Comparison of ENCODE assay signal across 21 cellular contexts in the genomic region with DNA sequence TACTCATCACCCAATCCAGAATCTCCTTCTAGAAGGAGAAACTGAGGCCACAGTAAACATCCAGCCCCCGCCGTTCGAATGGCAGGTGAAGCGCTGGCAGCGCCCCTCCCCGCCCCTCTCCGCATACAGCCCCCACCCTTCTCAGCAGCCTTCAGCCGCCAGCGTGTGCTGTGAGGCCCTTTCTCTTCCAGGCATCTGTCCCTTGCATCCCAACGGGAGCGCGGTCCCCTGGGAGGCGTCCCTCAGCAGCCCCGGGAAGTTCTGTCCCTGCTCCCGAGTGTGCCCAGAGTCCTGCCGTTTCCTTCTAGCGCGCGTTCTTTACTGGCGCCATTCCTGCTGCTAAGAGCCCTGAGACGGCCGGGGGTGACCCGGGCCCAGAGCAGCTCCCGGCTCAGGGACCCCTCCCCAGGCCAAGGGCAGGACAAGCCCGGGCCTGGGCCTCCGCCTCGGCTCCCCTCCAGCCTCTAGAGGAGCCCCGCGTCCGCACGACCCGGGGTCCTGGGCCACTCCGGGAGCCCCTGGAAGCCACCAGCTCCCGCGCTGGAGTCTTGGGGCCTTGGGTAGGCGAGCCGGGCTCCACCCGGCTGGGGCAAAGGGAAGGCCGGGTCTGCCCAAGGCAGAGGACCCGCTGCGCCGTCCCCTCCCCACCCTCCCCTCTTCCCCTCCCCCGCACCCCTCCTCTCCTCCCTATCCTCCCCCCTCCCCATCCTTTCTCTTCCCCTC.
DNase-seq lines count a peak whose midpoint lies in the region; ATAC-seq and TF ChIP-seq lines count a peak whose summit lies in the region.
"Had no signal": no experiment of that assay in that cellular context is flagged by ENCODE, and none has a peak within 500 bp of the region (broad histone marks: within the 10 kb centered on the region; RNA-seq: fewer than 3 reads in every experiment).

No MANE protein-coding gene starts in this region.

- H3K27ac Mint-ChIP-seq in nephron: no peak overlapping the region
- H3K27ac Mint-ChIP-seq: activated CD4-positive, alpha-beta memory T cell treated with anti-CD3 and anti-CD28 coated beads for 36 hours; activated naive CD8-positive, alpha-beta T cell treated with anti-CD3 and anti-CD28 coated beads, Interleukin-2, amount 50 U/mL, for 24 hours; T-helper 17 cell had no signal

- ATAC-seq in HG02884 (IDR thresholded peaks at IDR 0.05; ENCODE audit: unreplicated experiment): no peak

- no peaks in the 10 kb centered on the region for H3K36me3 ChIP-seq in smooth muscle cell (ENCODE audit: low read depth)
- H3K36me3 ChIP-seq: Peyer's patch, prostate gland had no signal

- peaks cover 83% of the 10 kb centered on the region for H3K27me3 Mint-ChIP-seq in nephron (ENCODE audit: low read depth)

- H3K4me3 ChIP-seq in smooth muscle cell: no peak overlapping the region
- H3K4me3 ChIP-seq: GM12878 had no signal

- no peaks in the 10 kb centered on the region for H4K20me1 ChIP-seq in smooth muscle cell (ENCODE audit: low read depth)

- no peaks in the 10 kb centered on the region for H3K36me3 Mint-ChIP-seq in nephron (ENCODE audit: low read depth)
- H3K36me3 Mint-ChIP-seq: activated CD4-positive, alpha-beta memory T cell treated with anti-CD3 and anti-CD28 coated beads for 36 hours had no signal

- no peaks in the 10 kb centered on the region for H3K9me3 ChIP-seq in smooth muscle cell (replicated peaks; ENCODE audit: low read depth)
- H3K9me3 ChIP-seq: Peyer's patch, prostate gland had no signal

- peak overlapping the region in 2 of 3 experiments; percentile 4 to 45 for H3K4me3 Mint-ChIP-seq in nephron
- H3K4me3 Mint-ChIP-seq: activated CD4-positive, alpha-beta memory T cell treated with anti-CD3 and anti-CD28 coated beads for 36 hours; activated naive CD8-positive, alpha-beta T cell treated with anti-CD3 and anti-CD28 coated beads, Interleukin-2, amount 50 U/mL, for 24 hours; T-helper 17 cell had no signal

- no peak overlapping the region for H3K27ac ChIP-seq in smooth muscle cell (ENCODE audit: low read depth)
- H3K27ac ChIP-seq: C4-2B, Peyer's patch, prostate gland had no signal

- no peaks in the 10 kb centered on the region for H3K79me2 ChIP-seq in smooth muscle cell (ENCODE audit: low read depth)

- H3K9me3 Mint-ChIP-seq in nephron: no peaks in the 10 kb centered on the region
- H3K9me3 Mint-ChIP-seq: activated CD4-positive, alpha-beta memory T cell treated with anti-CD3 and anti-CD28 coated beads for 36 hours; activated naive CD8-positive, alpha-beta T cell treated with anti-CD3 and anti-CD28 coated beads, Interleukin-2, amount 50 U/mL, for 24 hours had no signal

- WGBS in smooth muscle cell (ENCODE audit: low lambda C conversion rate): 53% methylated on average over 32 of the region's 43 CpGs

- TF ChIP-seq CTCF in nephron (IDR thresholded peaks at IDR 0.05; ENCODE audit: unreplicated experiment in 3 of 3) (no peak), smooth muscle cell (IDR thresholded peaks at IDR 0.05; ENCODE audit: borderline replicate concordance, insufficient read depth, poor library complexity, severe bottlenecking) (no peak)

- peaks cover 89% of the 10 kb centered on the region for H3K27me3 ChIP-seq in smooth muscle cell (ENCODE audit: low read depth)
- H3K27me3 ChIP-seq: Peyer's patch had no signal

- H2AFZ ChIP-seq in smooth muscle cell (ENCODE audit: low read depth): no peak overlapping the region

- H3K4me1 Mint-ChIP-seq in nephron: no peaks in the 10 kb centered on the region
- H3K4me1 Mint-ChIP-seq: activated naive CD8-positive, alpha-beta T cell treated with anti-CD3 and anti-CD28 coated beads, Interleukin-2, amount 50 U/mL, for 24 hours had no signal

- no peaks in the 10 kb centered on the region for H3K4me1 ChIP-seq in smooth muscle cell (ENCODE audit: low read depth)
- H3K4me1 ChIP-seq: prostate gland had no signal

- DNase-seq in DMS153 (lab: John Stamatoyannopoulos, UW) (peak; percentile 33), DMS153 treated with DMSO at 0.1 percent for 48 hours (lab: John Stamatoyannopoulos, UW; ENCODE audit: unreplicated experiment) (no peak), COLO668 (lab: John Stamatoyannopoulos, UW; ENCODE audit: unreplicated experiment) (peak; percentile 34), NCI-H524 treated with DMSO at 0.1 percent for 48 hours (lab: John Stamatoyannopoulos, UW) (peak; percentile 15), smooth muscle cell (lab: John Stamatoyannopoulos, UW; ENCODE audit: unreplicated experiment) (no peak), C1 segment of cervical spinal cord (lab: John Stamatoyannopoulos, UW) (no peak)
- DNase-seq: 8988T; activated CD4-positive, alpha-beta T cell treated with anti-CD3 and anti-CD28 coated beads for 1 hour; cortex of kidney; GOT3; NCI-H1436 treated with DMSO at 0.1 percent for 48 hours; NCI-H2171 had no signal

- H3K4me2 ChIP-seq in smooth muscle cell: no peak overlapping the region

- no peak overlapping the region for H3K9ac ChIP-seq in smooth muscle cell (ENCODE audit: low read depth)

- no peaks in the 10 kb centered on the region for H3F3A ChIP-seq in smooth muscle cell (ENCODE audit: low read depth)

Comparison
In these comparisons a context has a peak if more than half of its experiments do, and no peak if none do; other contexts are left out.
1. DNase-seq: peak in DMS153 (single experiment), COLO668 (single experiment) and NCI-H524 treated with DMSO at 0.1 percent for 48 hours (single experiment); none in DMS153 treated with DMSO at 0.1 percent for 48 hours (single experiment), smooth muscle cell (single experiment) and C1 segment of cervical spinal cord (0 of 14).